In the genomic region with DNA sequence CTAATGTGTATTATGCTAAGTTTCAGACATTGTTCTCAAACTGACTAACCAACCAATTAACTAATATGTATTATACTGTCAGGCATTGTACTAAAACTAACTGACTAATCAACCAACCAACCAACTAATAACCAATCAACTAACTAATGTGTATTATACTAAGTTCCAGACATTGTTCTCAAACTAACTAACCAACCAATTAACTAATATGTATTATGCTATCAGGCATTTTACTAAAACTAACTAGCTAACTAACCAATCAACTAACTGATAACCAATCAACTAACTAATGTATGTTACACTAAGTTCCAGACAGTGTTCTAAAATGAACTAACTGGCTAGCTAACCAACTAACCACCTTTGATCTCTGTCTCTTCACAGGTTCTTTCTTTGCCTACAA, we compare ENCODE assay signal across 10 cellular contexts.
"Had no signal": no experiment of that assay in that cellular context is flagged by ENCODE, and none has a peak within 500 bp of the region (broad histone marks: within the 10 kb centered on the region; RNA-seq: fewer than 3 reads in every experiment).

No MANE protein-coding gene starts in this region.

- H3K4me3 ChIP-seq: GM23248, GM23338, HAP-1 had no signal

- FAIRE-seq: H54 had no signal

- H3K9me3 ChIP-seq: HAP-1 had no signal

- H3K4me2 ChIP-seq: GM23338 had no signal

- ATAC-seq: GM23338, HCT116 had no signal

- H3K9ac ChIP-seq: GM23248 had no signal

- H3K9me3 Mint-ChIP-seq: GM23338, H9 had no signal

- H2AFZ ChIP-seq: GM23248, GM23338 had no signal

- H3K4me3 Mint-ChIP-seq: GM23338, H9, HFFc6 had no signal

- DNase-seq: GM23248, GOT3, H7, H9, HCEC 1CT, HFFc6 had no signal

- H3K27ac ChIP-seq: GM23248 had no signal

- H3K4me1 Mint-ChIP-seq: GM23338 had no signal

- H3K27ac Mint-ChIP-seq: GM23338, H9, HFFc6 had no signal

- H3K36me3 ChIP-seq: HAP-1 had no signal
